Comparison of ENCODE assay signal across 26 cellular contexts in the genomic region with DNA sequence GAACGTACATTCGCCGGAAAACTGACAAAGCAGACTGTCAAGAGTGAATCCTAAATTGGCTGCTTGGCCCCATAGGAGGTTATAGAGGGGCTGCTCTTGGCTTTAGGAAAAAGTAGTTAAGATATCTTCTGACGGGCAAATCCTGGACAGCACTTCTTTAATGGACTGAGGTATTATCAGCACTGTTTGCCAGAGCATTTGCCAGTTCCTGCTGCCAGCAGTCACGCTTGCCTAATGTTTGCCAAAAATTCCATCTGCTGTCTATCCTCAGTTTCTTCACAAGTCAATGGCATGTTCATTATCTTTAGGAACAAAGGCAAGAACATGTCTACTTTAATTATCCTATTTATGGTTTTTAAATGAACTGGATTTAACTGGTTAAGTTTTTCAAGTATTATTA.
"Had no signal": no experiment of that assay in that cellular context is flagged by ENCODE, and none has a peak within 500 bp of the region (broad histone marks: within the 10 kb centered on the region; RNA-seq: fewer than 3 reads in every experiment).

No MANE protein-coding gene starts in this region.

- H3K36me3 ChIP-seq: ascending aorta had no signal

- DNase-seq: activated B cell treated with CpG ODN at 0.5 μM for 24 hours; activated CD4-positive, alpha-beta T cell treated with anti-CD3 and anti-CD28 coated beads for 1 hour; activated CD4-positive, alpha-beta T cell treated with anti-CD3 and anti-CD28 coated beads, Interleukin-2, amount 10 ng/mL, durations not matched to agents 24 days and 14 days; activated CD4-positive, alpha-beta T cell treated with anti-CD3 and anti-CD28 coated beads, Interleukin-2, amount 50 U/mL, for 48 hours; activated CD8-positive, alpha-beta memory T cell treated with anti-CD3 and anti-CD28 coated beads, Interleukin-2, amount 10 ng/mL, durations not matched to agents 7 days and 5 days; activated effector memory CD4-positive, alpha-beta T cell treated with Interleukin-2 at 50 U/mL for 16 hours; activated naive CD4-positive, alpha-beta T cell; activated naive CD8-positive, alpha-beta T cell treated with anti-CD3 and anti-CD28 coated beads, Interleukin-2, amount 50 U/mL, for 24 hours; activated T-cell treated with anti-CD3 and anti-CD28 coated beads, Interleukin-2, amount 50 U/mL, for 24 hours; amniotic stem cell; body of pancreas; Kasumi-1; KBM-7; NCI-H1092; NCI-H1417; NCI-H2081; NCI-H526; NCI-H82; PC-3; SIG-M5; T-helper 17 cell; T1000 had no signal

- H3K4me3 ChIP-seq: ascending aorta, body of pancreas had no signal

- H3K4me1 Mint-ChIP-seq: activated B cell treated with CpG ODN at 0.5 μM for 24 hours; activated CD4-positive, alpha-beta T cell treated with anti-CD3 and anti-CD28 coated beads, Interleukin-2, amount 10 ng/mL, durations not matched to agents 24 days and 14 days; activated CD8-positive, alpha-beta memory T cell treated with anti-CD3 and anti-CD28 coated beads, Interleukin-2, amount 10 ng/mL, durations not matched to agents 7 days and 5 days; activated naive CD8-positive, alpha-beta T cell treated with anti-CD3 and anti-CD28 coated beads, Interleukin-2, amount 50 U/mL, for 24 hours; central memory CD8-positive, alpha-beta T cell; T-helper 17 cell had no signal

- H3K27me3 Mint-ChIP-seq: activated B cell treated with CpG ODN at 0.5 μM for 24 hours; activated CD4-positive, alpha-beta T cell treated with anti-CD3 and anti-CD28 coated beads, Interleukin-2, amount 10 ng/mL, durations not matched to agents 24 days and 14 days; activated CD8-positive, alpha-beta memory T cell treated with anti-CD3 and anti-CD28 coated beads, Interleukin-2, amount 10 ng/mL, durations not matched to agents 7 days and 5 days; activated naive CD8-positive, alpha-beta T cell treated with anti-CD3 and anti-CD28 coated beads, Interleukin-2, amount 50 U/mL, for 24 hours; activated T-cell treated with anti-CD3 and anti-CD28 coated beads, Interleukin-2, amount 50 U/mL, for 24 hours; central memory CD8-positive, alpha-beta T cell; T-helper 17 cell had no signal

- H3K9me3 ChIP-seq: ascending aorta, body of pancreas had no signal

- H3K27ac Mint-ChIP-seq: activated B cell treated with CpG ODN at 0.5 μM for 24 hours; activated CD4-positive, alpha-beta T cell treated with anti-CD3 and anti-CD28 coated beads, Interleukin-2, amount 10 ng/mL, durations not matched to agents 24 days and 14 days; activated CD8-positive, alpha-beta memory T cell treated with anti-CD3 and anti-CD28 coated beads, Interleukin-2, amount 10 ng/mL, durations not matched to agents 7 days and 5 days; activated naive CD4-positive, alpha-beta T cell treated with anti-CD3 and anti-CD28 coated beads, Interleukin-2, amount 50 U/mL, for 72 hours; activated naive CD8-positive, alpha-beta T cell treated with anti-CD3 and anti-CD28 coated beads, Interleukin-2, amount 50 U/mL, for 24 hours; activated T-cell treated with anti-CD3 and anti-CD28 coated beads, Interleukin-2, amount 50 U/mL, for 24 hours; activated T-helper 1 cell treated with anti-CD3 and anti-CD28 coated beads, Interleukin-12 subunit alpha, Interleukin-12 subunit beta, Interleukin-2, Interleukin-4 antibody, amounts not matched to agents 30 ng/mL and 10 ng/mL and 1 ng/mL, durations not matched to agents 14 hours and 24 hours and 36 hours; T-helper 17 cell had no signal

- H3K27me3 ChIP-seq: ascending aorta, body of pancreas had no signal

- H3K27ac ChIP-seq: ascending aorta, body of pancreas had no signal

- H3K9me3 Mint-ChIP-seq: activated T-helper 1 cell treated with anti-CD3 and anti-CD28 coated beads, Interleukin-12 subunit alpha, Interleukin-12 subunit beta, Interleukin-2, Interleukin-4 antibody, amounts not matched to agents 30 ng/mL and 10 ng/mL and 1 ng/mL, durations not matched to agents 14 hours and 24 hours and 36 hours; central memory CD8-positive, alpha-beta T cell had no signal

- H3K4me1 ChIP-seq: ascending aorta had no signal

- ATAC-seq: activated CD8-positive, alpha-beta memory T cell treated with anti-CD3 and anti-CD28 coated beads, Interleukin-2, amount 10 ng/mL, durations not matched to agents 7 days and 5 days; activated naive CD4-positive, alpha-beta T cell treated with anti-CD3 and anti-CD28 coated beads, Interleukin-2, amount 50 U/mL, for 72 hours; activated naive CD8-positive, alpha-beta T cell treated with anti-CD3 and anti-CD28 coated beads, Interleukin-2, amount 50 U/mL, for 24 hours; body of pancreas; PC-3; T-helper 17 cell had no signal

- H3K4me3 Mint-ChIP-seq: activated B cell treated with CpG ODN at 0.5 μM for 24 hours; activated CD4-positive, alpha-beta T cell treated with anti-CD3 and anti-CD28 coated beads, Interleukin-2, amount 10 ng/mL, durations not matched to agents 24 days and 14 days; activated CD8-positive, alpha-beta memory T cell treated with anti-CD3 and anti-CD28 coated beads, Interleukin-2, amount 10 ng/mL, durations not matched to agents 7 days and 5 days; activated naive CD8-positive, alpha-beta T cell treated with anti-CD3 and anti-CD28 coated beads, Interleukin-2, amount 50 U/mL, for 24 hours; activated T-cell treated with anti-CD3 and anti-CD28 coated beads, Interleukin-2, amount 50 U/mL, for 24 hours; activated T-helper 1 cell treated with anti-CD3 and anti-CD28 coated beads, Interleukin-12 subunit alpha, Interleukin-12 subunit beta, Interleukin-2, Interleukin-4 antibody, amounts not matched to agents 30 ng/mL and 10 ng/mL and 1 ng/mL, durations not matched to agents 14 hours and 24 hours and 36 hours; central memory CD8-positive, alpha-beta T cell; T-helper 17 cell had no signal

- H3K36me3 Mint-ChIP-seq: activated CD8-positive, alpha-beta memory T cell treated with anti-CD3 and anti-CD28 coated beads, Interleukin-2, amount 10 ng/mL, durations not matched to agents 7 days and 5 days; activated naive CD4-positive, alpha-beta T cell treated with anti-CD3 and anti-CD28 coated beads, Interleukin-2, amount 50 U/mL, for 72 hours had no signal
